14 cellular contexts compared by ENCODE assay signal in genomic region chr2:159946326-159946992, GRCh38. TPM values are rescaled to one million over a fixed set of nuclear protein-coding genes. Genes with fewer than 3 reads are reported as not detected.
DNase-seq lines count a peak whose midpoint lies in the region; ATAC-seq and TF ChIP-seq lines count a peak whose summit lies in the region.
"Had no signal": no experiment of that assay in that cellular context is flagged by ENCODE, and none has a peak within 500 bp of the region (broad histone marks: within the 10 kb centered on the region; RNA-seq: fewer than 3 reads in every experiment).

No MANE protein-coding gene starts in this region.

- no peaks in the 10 kb centered on the region for H4K20me1 ChIP-seq in hepatocyte (ENCODE audit: insufficient read depth, poor library complexity, severe bottlenecking)
- H4K20me1 ChIP-seq: BLaER1 treated with 17β-estradiol and CSF1 and Interleukin-3, amounts not matched to agents 10 nM and 100 nM had no signal

- peak overlapping the region; percentile 13 for H3K27ac ChIP-seq in hepatocyte
- H3K27ac ChIP-seq: BLaER1 treated with 17β-estradiol and CSF1 and Interleukin-3, amounts not matched to agents 10 nM and 100 nM had no signal

- H3K27me3 ChIP-seq in hepatocyte: no peaks in the 10 kb centered on the region
- H3K27me3 ChIP-seq: BLaER1 treated with 17β-estradiol and CSF1 and Interleukin-3, amounts not matched to agents 10 nM and 100 nM had no signal

- no peaks in the 10 kb centered on the region for H3K9me2 ChIP-seq in hepatocyte (replicated peaks; ENCODE audit: insufficient read depth)

- TF ChIP-seq CTCF in AG09309 (IDR thresholded peaks at IDR 0.05; ENCODE audit: control insufficient read depth, insufficient read depth, low read depth, low read length, missing control alignments): no peak
- TF ChIP-seq CTCF in hepatocyte (IDR thresholded peaks at IDR 0.05; ENCODE audit: poor library complexity): no peak

- no peak overlapping the region for H3K4me2 ChIP-seq in hepatocyte
- H3K4me2 ChIP-seq: BLaER1 treated with 17β-estradiol and CSF1 and Interleukin-3, amounts not matched to agents 10 nM and 100 nM had no signal

- 56% methylated on average over 1 of the region's 1 CpG for WGBS in hepatocyte (ENCODE audit: low lambda C conversion rate, missing lambda C conversion rate)

- H3K9me3 ChIP-seq in hepatocyte (ENCODE audit: low read depth): no peaks in the 10 kb centered on the region
- H3K9me3 ChIP-seq: BLaER1 treated with 17β-estradiol and CSF1 and Interleukin-3, amounts not matched to agents 10 nM and 100 nM had no signal

- H3K36me3 ChIP-seq in hepatocyte (replicated peaks; ENCODE audit: insufficient read depth, low read depth): no peaks in the 10 kb centered on the region
- H3K36me3 ChIP-seq: BLaER1 treated with 17β-estradiol and CSF1 and Interleukin-3, amounts not matched to agents 10 nM and 100 nM had no signal

- no peak for ATAC-seq in GM18907 (IDR thresholded peaks at IDR 0.05; ENCODE audit: unreplicated experiment)

- no peak overlapping the region for H3K4me3 ChIP-seq in AG09309 (ENCODE audit: control insufficient read depth, low read depth, low read length)
- H3K4me3 ChIP-seq in hepatocyte: no peak overlapping the region
- H3K4me3 ChIP-seq: BLaER1 treated with 17β-estradiol and CSF1 and Interleukin-3, amounts not matched to agents 10 nM and 100 nM had no signal

- no peak overlapping the region for H2AFZ ChIP-seq in hepatocyte

- H3K4me1 ChIP-seq in hepatocyte (ENCODE audit: insufficient read depth): peaks cover 6% of the 10 kb centered on the region

- H3K79me2 ChIP-seq in hepatocyte: no peaks in the 10 kb centered on the region

- peak; percentile 68 for DNase-seq in AG09309 (ENCODE audit: low read depth)
- peak; percentile 75 for DNase-seq in NCI-H1105 treated with DMSO at 0.1 percent for 48 hours (lab: John Stamatoyannopoulos, UW)
- peak; percentile 82 for DNase-seq in brain pericyte (ENCODE audit: low read depth, low spot score)
- DNase-seq in hepatocyte (ENCODE audit: low spot score): peak; percentile 12
- no peak for DNase-seq in activated gamma-delta T cell treated with Interleukin-2 at 50 U/mL for 16 hours
- no peak for DNase-seq in HPDE6-E6E7 (ENCODE audit: extremely low spot score)
- DNase-seq in occipital lobe (lab: John Stamatoyannopoulos, UW): no peak
- DNase-seq: activated CD4-positive, alpha-beta T cell treated with anti-CD3 and anti-CD28 coated beads, Interleukin-2, amount 50 U/mL, for 1 hour; head of caudate nucleus; NCI-H774; stimulated activated CD4-positive, alpha-beta T cell treated with anti-CD3 and anti-CD28 coated beads, Interleukin-15, amount 100 ng/mL, for 24 hours; stimulated activated naive CD4-positive, alpha-beta T cell treated with Interleukin-2 at 50 U/mL for 16 hours had no signal

RNA-seq across cellular contexts. Expression of gene LY75, which starts 41.9 kb away (rescaled TPM):
- total RNA-seq in hepatocyte: 16.2 and 17.7 TPM in 2 replicates
- polyA plus RNA-seq in hepatocyte: 4.2 and 8.1 TPM in 2 replicates
- total RNA-seq in occipital lobe: 0.94 TPM

Comparison
In these comparisons a context has a peak if more than half of its experiments do, and no peak if none do; other contexts are left out.
1. DNase-seq: peak in AG09309 (single experiment), NCI-H1105 treated with DMSO at 0.1 percent for 48 hours (single experiment), brain pericyte (single experiment) and hepatocyte (single experiment); none in activated gamma-delta T cell treated with Interleukin-2 at 50 U/mL for 16 hours (single experiment), HPDE6-E6E7 (single experiment) and occipital lobe (single experiment).